ENCODE assay signal across 21 cellular contexts in genomic region chr9:125131778-125132177, GRCh38. TPM values are rescaled to one million over a fixed set of nuclear protein-coding genes. Genes with fewer than 3 reads are reported as not detected.
DNase-seq lines count a peak whose midpoint lies in the region; ATAC-seq and TF ChIP-seq lines count a peak whose summit lies in the region.
"Had no signal": no experiment of that assay in that cellular context is flagged by ENCODE, and none has a peak within 500 bp of the region (broad histone marks: within the 10 kb centered on the region; RNA-seq: fewer than 3 reads in every experiment).

No MANE protein-coding gene starts in this region.

- no peaks in the 10 kb centered on the region for H3K27me3 ChIP-seq in BLaER1 treated with 17β-estradiol and CSF1 and Interleukin-3, amounts not matched to agents 10 nM and 100 nM
- H3K27me3 ChIP-seq in Loucy (ENCODE audit: insufficient read depth, low read length, poor library complexity, severe bottlenecking) (no peaks in the 10 kb centered on the region), endodermal cell (ENCODE audit: control insufficient read depth, insufficient read depth, low read length, poor library complexity, severe bottlenecking) (no peaks in the 10 kb centered on the region)
- H3K27me3 ChIP-seq: SJSA1 had no signal

- no peaks in the 10 kb centered on the region for H3K9me2 ChIP-seq in Loucy (replicated peaks; ENCODE audit: low read depth, low read length)

- H3K36me3 Mint-ChIP-seq in endodermal cell (ENCODE audit: low read depth) (peaks cover 9% of the 10 kb centered on the region), progenitor cell of endocrine pancreas (ENCODE audit: insufficient read depth) (peaks cover 15% of the 10 kb centered on the region)
- peaks cover 22% of the 10 kb centered on the region for H3K36me3 Mint-ChIP-seq in activated CD4-positive, alpha-beta T cell treated with anti-CD3 and anti-CD28 coated beads, Interleukin-2, amount 10 ng/mL, durations not matched to agents 7 days and 5 days (ENCODE audit: low read depth)

- H3K4me1 Mint-ChIP-seq in endodermal cell (peaks cover 4% of the 10 kb centered on the region), progenitor cell of endocrine pancreas (ENCODE audit: low read depth) (peaks cover 4% of the 10 kb centered on the region)
- H3K4me1 Mint-ChIP-seq in activated CD4-positive, alpha-beta T cell treated with anti-CD3 and anti-CD28 coated beads, Interleukin-2, amount 10 ng/mL, durations not matched to agents 7 days and 5 days = peaks cover 23% of the 10 kb centered on the region
- H3K4me1 Mint-ChIP-seq: GM23338 had no signal

- POLR2A ChIA-PET in activated CD4-positive, alpha-beta T cell treated with anti-CD3 and anti-CD28 coated beads, Interleukin-2, amount 10 ng/mL, durations not matched to agents 7 days and 5 days (lab: Charles Lee) = no interaction called here

- H3K9me3 Mint-ChIP-seq in endodermal cell (no peaks in the 10 kb centered on the region), progenitor cell of endocrine pancreas (ENCODE audit: low read depth) (peaks cover 6% of the 10 kb centered on the region)
- peaks cover 11% of the 10 kb centered on the region for H3K9me3 Mint-ChIP-seq in activated CD4-positive, alpha-beta T cell treated with anti-CD3 and anti-CD28 coated beads, Interleukin-2, amount 10 ng/mL, durations not matched to agents 7 days and 5 days
- H3K9me3 Mint-ChIP-seq: GM23338 had no signal

- H3K4me1 ChIP-seq in BLaER1 treated with 17β-estradiol and CSF1 and Interleukin-3, amounts not matched to agents 10 nM and 100 nM = peaks cover 6 to 31% (median 22%) of the 10 kb centered on the region in 10 experiments; a peak in 19 of 20 replicates
- H3K4me1 ChIP-seq in Loucy (ENCODE audit: insufficient read depth, low read length, poor library complexity, severe bottlenecking) (peaks cover 19% of the 10 kb centered on the region), endodermal cell (ENCODE audit: control insufficient read depth, insufficient read depth, low read length) (no peaks in the 10 kb centered on the region)
- H3K4me1 ChIP-seq: Caco-2, HAP-1 had no signal

- H3K27ac Mint-ChIP-seq in endodermal cell (peak overlapping the region; percentile 72), progenitor cell of endocrine pancreas (peak overlapping the region; percentile 62)
- H3K27ac Mint-ChIP-seq in activated CD4-positive, alpha-beta T cell treated with anti-CD3 and anti-CD28 coated beads, Interleukin-2, amount 10 ng/mL, durations not matched to agents 7 days and 5 days = no peak overlapping the region

- TF ChIP-seq CTCF in Loucy (conservative IDR thresholded peaks at IDR 0.05; ENCODE audit: low read length) = no peak
- no peak for TF ChIP-seq CTCF in endodermal cell (conservative IDR thresholded peaks at IDR 0.05)
- no peak for TF ChIP-seq CTCF in progenitor cell of endocrine pancreas (IDR thresholded peaks at IDR 0.05; ENCODE audit: unreplicated experiment)

- H3K4me3 Mint-ChIP-seq in endodermal cell = no peak overlapping the region
- H3K4me3 Mint-ChIP-seq in progenitor cell of endocrine pancreas (ENCODE audit: low read depth) = no peak overlapping the region
- no peak overlapping the region for H3K4me3 Mint-ChIP-seq in activated CD4-positive, alpha-beta T cell treated with anti-CD3 and anti-CD28 coated beads, Interleukin-2, amount 10 ng/mL, durations not matched to agents 7 days and 5 days
- H3K4me3 Mint-ChIP-seq: GM23338 had no signal

- ATAC-seq in HG03432 (IDR thresholded peaks at IDR 0.05; ENCODE audit: unreplicated experiment) = no peak
- ATAC-seq: GM23338 had no signal

- H2AFZ ChIP-seq in Loucy (ENCODE audit: low read length) = no peak overlapping the region
- H2AFZ ChIP-seq: GM23338 had no signal

- H3K4me3 ChIP-seq in BLaER1 treated with 17β-estradiol and CSF1 and Interleukin-3, amounts not matched to agents 10 nM and 100 nM = no peak overlapping the region
- no peak overlapping the region for H3K4me3 ChIP-seq in Loucy (ENCODE audit: low read length, poor library complexity, severe bottlenecking)
- H3K4me3 ChIP-seq in endodermal cell (ENCODE audit: low read length) = no peak overlapping the region
- H3K4me3 ChIP-seq: GM23338, HAP-1, SJSA1 had no signal

- peaks cover 95% of the 10 kb centered on the region for H3K79me2 ChIP-seq in Loucy (ENCODE audit: insufficient read depth, low read length)

- H4K20me1 ChIP-seq in BLaER1 treated with 17β-estradiol and CSF1 and Interleukin-3, amounts not matched to agents 10 nM and 100 nM = no peaks in the 10 kb centered on the region
- peaks cover 13% of the 10 kb centered on the region for H4K20me1 ChIP-seq in Loucy (ENCODE audit: insufficient read depth, low read length, poor library complexity, severe bottlenecking)

- H3K27me3 Mint-ChIP-seq in endodermal cell (ENCODE audit: insufficient read depth) (no peaks in the 10 kb centered on the region), progenitor cell of endocrine pancreas (no peaks in the 10 kb centered on the region)
- no peaks in the 10 kb centered on the region for H3K27me3 Mint-ChIP-seq in activated CD4-positive, alpha-beta T cell treated with anti-CD3 and anti-CD28 coated beads, Interleukin-2, amount 10 ng/mL, durations not matched to agents 7 days and 5 days

- H3K9ac ChIP-seq in BLaER1 treated with 17β-estradiol and CSF1 and Interleukin-3, amounts not matched to agents 10 nM and 100 nM = peak overlapping the region in 1 of 11 experiments; percentile 2; a peak in 1 of 22 replicates
- no peak overlapping the region for H3K9ac ChIP-seq in Loucy (ENCODE audit: low read depth, low read length, poor library complexity, severe bottlenecking)
- no peak overlapping the region for H3K9ac ChIP-seq in endodermal cell (ENCODE audit: extremely low read depth, low read length, poor library complexity, severe bottlenecking)

- H3F3A ChIP-seq in Loucy (ENCODE audit: low read depth) = no peaks in the 10 kb centered on the region

- DNase-seq in endodermal cell = no peak
- no peak for DNase-seq in progenitor cell of endocrine pancreas (ENCODE audit: low spot score, unreplicated experiment)
- no peak for DNase-seq in activated CD4-positive, alpha-beta T cell treated with anti-CD3 and anti-CD28 coated beads, Interleukin-2, amount 10 ng/mL, durations not matched to agents 7 days and 5 days
- DNase-seq in COLO829 (ENCODE audit: low spot score) = no peak
- DNase-seq: Caco-2; DMS 273 treated with DMSO at 0.1 percent for 48 hours; KBM-7; NCI-H1105; NCI-H146; NCI-H2029 treated with DMSO at 0.1 percent for 48 hours; NCI-H2171; NCI-H345; NCI-H524; NCI-H774; NK-92 treated with Interleukin-12 subunit alpha and Interleukin-12 subunit beta, amount 100 ng/mL, for 24 hours had no signal

- peak overlapping the region in 8 of 11 experiments; percentile 25 to 64 (median 48); a peak in 15 of 22 replicates for H3K4me2 ChIP-seq in BLaER1 treated with 17β-estradiol and CSF1 and Interleukin-3, amounts not matched to agents 10 nM and 100 nM
- peak overlapping the region; percentile 48 for H3K4me2 ChIP-seq in Loucy (ENCODE audit: low read depth, low read length, poor library complexity, severe bottlenecking)
- H3K4me2 ChIP-seq: GM23338 had no signal

- H3K9me3 ChIP-seq in BLaER1 treated with 17β-estradiol and CSF1 and Interleukin-3, amounts not matched to agents 10 nM and 100 nM (replicated peaks in 1 of 11) = peaks cover 7 to 25% (median 19%) of the 10 kb centered on the region in 11 experiments; a peak in 21 of 22 replicates
- H3K9me3 ChIP-seq in Loucy (ENCODE audit: insufficient read depth, low read depth, low read length) = 0 out of 2 replicates have a peak, but pooled peaks cover 7% of the 10 kb centered on the region
- no peaks in the 10 kb centered on the region for H3K9me3 ChIP-seq in endodermal cell (ENCODE audit: control insufficient read depth, low read length)
- H3K9me3 ChIP-seq: Caco-2, HAP-1, SJSA1 had no signal

- H3K36me3 ChIP-seq in BLaER1 treated with 17β-estradiol and CSF1 and Interleukin-3, amounts not matched to agents 10 nM and 100 nM = peaks cover 0 to 23% (median 6%) of the 10 kb centered on the region in 11 experiments; a peak in 8 of 22 replicates
- H3K36me3 ChIP-seq in Loucy (ENCODE audit: insufficient read depth, low read length) (0 out of 2 replicates have a peak, but pooled peaks cover 4% of the 10 kb centered on the region), endodermal cell (ENCODE audit: control insufficient read depth, insufficient read depth, low read length) (no peaks in the 10 kb centered on the region)
- H3K36me3 ChIP-seq: SJSA1 had no signal

- 91 to 94% methylated on average over 6 of the region's 6 CpGs for WGBS in endodermal cell (ENCODE audit: insufficient coverage in 1 of 2, insufficient read length in 1 of 2), 2 experiments

- peak overlapping the region in 3 of 11 experiments; percentile 7 to 24 (median 10); a peak in 3 of 22 replicates for H3K27ac ChIP-seq in BLaER1 treated with 17β-estradiol and CSF1 and Interleukin-3, amounts not matched to agents 10 nM and 100 nM
- H3K27ac ChIP-seq in endodermal cell (ENCODE audit: low read depth, low read length) = no peak overlapping the region
- H3K27ac ChIP-seq: SJSA1 had no signal

- CTCF ChIA-PET in activated CD4-positive, alpha-beta T cell treated with anti-CD3 and anti-CD28 coated beads, Interleukin-2, amount 10 ng/mL, durations not matched to agents 7 days and 5 days (lab: Charles Lee) = interaction anchor here (0.5 to 1.1 kb wide), 3 partner anchors 12 to 270 kb away, joined by 4 to 5 read pairs (median 4); partner anchors contain the start of genes ARPC5L and RPL35

RNA-seq across cellular contexts. Expression of gene SCAI, which starts 11.6 kb away (rescaled TPM):
- total RNA-seq in endodermal cell (10 to 100 TPM; 22.9 to 34.7 TPM), progenitor cell of endocrine pancreas (21.2 and 23.5 TPM in 2 replicates)
- 10.9 TPM for polyA plus RNA-seq in endodermal cell (2013, experiment 1 of 2)
- polyA plus RNA-seq in endodermal cell (2013, experiment 2 of 2) = 12.0 TPM
- 10 to 100 TPM; 11.2 to 12.5 TPM for total RNA-seq in activated CD4-positive, alpha-beta T cell treated with anti-CD3 and anti-CD28 coated beads, Interleukin-2, amount 10 ng/mL, durations not matched to agents 7 days and 5 days

RNA-seq across cellular contexts. Expression of gene PPP6C, which starts 57.8 kb away (rescaled TPM):
- total RNA-seq in endodermal cell (10 to 100 TPM; 38.2 to 49.6 TPM), progenitor cell of endocrine pancreas (29.4 and 32.5 TPM in 2 replicates)
- 31.8 TPM for polyA plus RNA-seq in endodermal cell (2013, experiment 1 of 2)
- polyA plus RNA-seq in endodermal cell (2013, experiment 2 of 2) = 29.4 TPM
- 10 to 100 TPM; 50.3 to 54.3 TPM for total RNA-seq in activated CD4-positive, alpha-beta T cell treated with anti-CD3 and anti-CD28 coated beads, Interleukin-2, amount 10 ng/mL, durations not matched to agents 7 days and 5 days
